Comparison of ENCODE assay signal across 19 cellular contexts in genomic region chr22:27358096-27358870, GRCh38.
"Had no signal": no experiment of that assay in that cellular context is flagged by ENCODE, and none has a peak within 500 bp of the region (broad histone marks: within the 10 kb centered on the region; RNA-seq: fewer than 3 reads in every experiment).

No MANE protein-coding gene starts in this region.

- H2AFZ ChIP-seq: parathyroid adenoma had no signal

- H3K9ac ChIP-seq: parathyroid adenoma had no signal

- H3K27me3 ChIP-seq: heart left ventricle, right lobe of liver, upper lobe of right lung had no signal

- H3K4me3 ChIP-seq: coronary artery, heart left ventricle, right lobe of liver, skin epidermis, upper lobe of right lung had no signal

- H3K9me3 ChIP-seq: right lobe of liver, upper lobe of right lung had no signal

- FAIRE-seq: islet of Langerhans had no signal

- H3K27ac ChIP-seq: coronary artery, epithelial cell of prostate, heart left ventricle, parathyroid adenoma, right lobe of liver, skin epidermis, upper lobe of right lung had no signal

- DNase-seq: activated CD4-positive, alpha-beta T cell treated with anti-CD3 and anti-CD28 coated beads, Interleukin-2, amount 50 U/mL, for 1 hour; activated CD4-positive, CD25-positive, alpha-beta regulatory T cell; activated CD8-positive, alpha-beta T cell treated with anti-CD3 and anti-CD28 coated beads, Interleukin-2, amount 10 ng/mL, durations not matched to agents 7 days and 5 days; activated gamma-delta T cell; activated naive CD4-positive, alpha-beta T cell treated with anti-CD3 and anti-CD28 coated beads, Interleukin-2, amount 50 U/mL, for 16 hours; activated naive CD8-positive, alpha-beta T cell treated with anti-CD3 and anti-CD28 coated beads, Interleukin-2, amount 50 U/mL, for 24 hours; cerebellar nuclear complex; heart left ventricle; left cardiac atrium; nucleus accumbens; right lobe of liver; stimulated activated CD4-positive, alpha-beta T cell treated with anti-CD3 and anti-CD28 coated beads, Interleukin-1b, Interleukin-23, amount 100 ng/mL, for 48 hours; T1000; upper lobe of right lung had no signal

- H3K36me3 ChIP-seq: heart left ventricle, right lobe of liver, upper lobe of right lung had no signal

- H3K4me1 ChIP-seq: heart left ventricle, parathyroid adenoma, right lobe of liver, upper lobe of right lung had no signal

- H3K79me2 ChIP-seq: parathyroid adenoma had no signal
